Comparison of ENCODE assay signal across 8 cellular contexts in genomic region chr6:6004147-6004995, GRCh38. TPM values are rescaled to one million over a fixed set of nuclear protein-coding genes. Genes with fewer than 3 reads are reported as not detected.
DNase-seq lines count a peak whose midpoint lies in the region; ATAC-seq and TF ChIP-seq lines count a peak whose summit lies in the region.

No MANE protein-coding gene starts in this region.

- H3K27ac ChIP-seq in heart left ventricle (peak overlapping the region; percentile 52 to 86 (median 74)), foreskin keratinocyte (no peak overlapping the region)

- H3K4me1 ChIP-seq in heart left ventricle (peaks cover 0 to 74% (median 42%) of the 10 kb centered on the region in 12 donors), foreskin keratinocyte (no peaks in the 10 kb centered on the region)

- H3K4me3 ChIP-seq in heart left ventricle, result peak overlapping the region; percentile 11 to 65 (median 60)
- H3K4me3 ChIP-seq in lower leg skin (ENCODE audit: low read depth, poor library complexity, severe bottlenecking), result peak overlapping the region; percentile 24

- no peak for TF ChIP-seq CTCF in heart left ventricle (IDR thresholded peaks at IDR 0.05)
- TF ChIP-seq CTCF in lower leg skin (IDR thresholded peaks at IDR 0.05), result no peak
- TF ChIP-seq CTCF in type B pancreatic cell (conservative IDR thresholded peaks at IDR 0.05), result no peak
- no peak for TF ChIP-seq CTCF in foreskin keratinocyte (conservative IDR thresholded peaks at IDR 0.05)

- H3K27me3 Mint-ChIP-seq in activated T-helper 17 cell treated with anti-CD3 and anti-CD28 coated beads, Interleukin-2, amount 50 U/mL, for 72 hours, result peaks cover 64% of the 10 kb centered on the region
- H3K27me3 Mint-ChIP-seq in type B pancreatic cell, result peaks cover 95% of the 10 kb centered on the region

- H3K4me3 Mint-ChIP-seq in activated T-helper 17 cell treated with anti-CD3 and anti-CD28 coated beads, Interleukin-2, amount 50 U/mL, for 72 hours, result peak overlapping the region; percentile 85
- peak overlapping the region; percentile 85 for H3K4me3 Mint-ChIP-seq in type B pancreatic cell

- intact Hi-C loops in heart left ventricle (cut with DNase I), result loop anchor here in 1 of 10 donors (10.0 kb wide), 1 partner anchor 530 kb away; no protein-coding TSS in a partner anchor
- intact Hi-C loops in cardiac septum (cut with DNase I), result no loop called here
- intact Hi-C loops in lower leg skin (cut with DNase I; ENCODE audit: low total_unique reads), result no loop called here

- no peak for DNase-seq in heart left ventricle
- no peak for DNase-seq in cardiac septum (ENCODE audit: low spot score)
- no peak for DNase-seq in lower leg skin (ENCODE audit: low spot score in 2 of 2)
- no peak for DNase-seq in type B pancreatic cell (ENCODE audit: extremely low spot score, unreplicated experiment)
- no peak for DNase-seq in stimulated activated CD4-positive, alpha-beta T cell treated with anti-CD3 and anti-CD28 coated beads, Interleukin-4, amount 100 ng/mL, for 24 hours
- no peak for DNase-seq in foreskin keratinocyte

- peaks cover 66% of the 10 kb centered on the region for H3K36me3 Mint-ChIP-seq in activated T-helper 17 cell treated with anti-CD3 and anti-CD28 coated beads, Interleukin-2, amount 50 U/mL, for 72 hours (ENCODE audit: low read depth)
- no peaks in the 10 kb centered on the region for H3K36me3 Mint-ChIP-seq in type B pancreatic cell

- H3K27ac Mint-ChIP-seq in activated T-helper 17 cell treated with anti-CD3 and anti-CD28 coated beads, Interleukin-2, amount 50 U/mL, for 72 hours, result peak overlapping the region; percentile 83
- peak overlapping the region; percentile 17 for H3K27ac Mint-ChIP-seq in type B pancreatic cell

- TF ChIP-seq POLR2A in heart left ventricle (IDR thresholded peaks at IDR 0.05) (no peak), lower leg skin (IDR thresholded peaks at IDR 0.05) (no peak)

- no peak for ATAC-seq in heart left ventricle
- no peak for ATAC-seq in activated T-helper 17 cell treated with anti-CD3 and anti-CD28 coated beads, Interleukin-2, amount 50 U/mL, for 72 hours (replicated peaks)
- no peak for ATAC-seq in GM21825 (IDR thresholded peaks at IDR 0.05; ENCODE audit: unreplicated experiment)
- ATAC-seq in foreskin keratinocyte, result no peak

- peaks cover 65 to 100% (median 99%) of the 10 kb centered on the region in 9 donors for H3K27me3 ChIP-seq in heart left ventricle
- peaks cover 100% of the 10 kb centered on the region for H3K27me3 ChIP-seq in foreskin keratinocyte

- no peaks in the 10 kb centered on the region for H3K9me3 ChIP-seq in heart left ventricle

- peaks cover 5% of the 10 kb centered on the region for H3K9me3 Mint-ChIP-seq in activated T-helper 17 cell treated with anti-CD3 and anti-CD28 coated beads, Interleukin-2, amount 50 U/mL, for 72 hours
- no peaks in the 10 kb centered on the region for H3K9me3 Mint-ChIP-seq in type B pancreatic cell

- H3K4me1 Mint-ChIP-seq in activated T-helper 17 cell treated with anti-CD3 and anti-CD28 coated beads, Interleukin-2, amount 50 U/mL, for 72 hours, result peaks cover 42% of the 10 kb centered on the region
- peaks cover 17% of the 10 kb centered on the region for H3K4me1 Mint-ChIP-seq in type B pancreatic cell (ENCODE audit: unreplicated experiment)

- WGBS in heart left ventricle, 4 donors, result 3 to 7% (median 6%) methylated on average over 49 of the region's 49 CpGs
- WGBS in lower leg skin, 2 donors, result 7 to 9% methylated on average over 49 of the region's 49 CpGs

- no peaks in the 10 kb centered on the region for H3K36me3 ChIP-seq in heart left ventricle

RNA-seq across cellular contexts. Expression of gene NRN1, which starts 2.4 kb away (rescaled TPM):
- total RNA-seq in heart left ventricle (10 to 100 TPM in 5 of 9 donors, 1 to 10 TPM in 4; 8.3 to 21.0 (median 12.5) TPM), cardiac septum (10.4 TPM), lower leg skin (10 to 100 TPM in 2 of 4 donors, 1 to 10 TPM in 2; 3.9 to 19.5 (median 12.0) TPM), type B pancreatic cell (ENCODE audit: low replicate concordance) (0.48 and 6.3 TPM in 2 replicates), foreskin keratinocyte (not detected in 2 replicates)
- polyA plus RNA-seq in heart left ventricle (10 to 100 TPM; 10.5 to 16.3 TPM), foreskin keratinocyte (not detected in 2 replicates)
- 10 to 100 TPM in 1 of 2 donors, 1 to 10 TPM in 1; 1.1 to 14.7 TPM for total RNA-seq in activated T-helper 17 cell treated with anti-CD3 and anti-CD28 coated beads, Interleukin-2, amount 50 U/mL, for 72 hours
